Comparison of ENCODE assay signal across 19 cellular contexts in genomic region chr9:135083831-135084230, GRCh38. TPM values are rescaled to one million over a fixed set of nuclear protein-coding genes. Genes with fewer than 3 reads are reported as not detected.
DNase-seq lines count a peak whose midpoint lies in the region; ATAC-seq and TF ChIP-seq lines count a peak whose summit lies in the region.
"Had no signal": no experiment of that assay in that cellular context is flagged by ENCODE, and none has a peak within 500 bp of the region (broad histone marks: within the 10 kb centered on the region; RNA-seq: fewer than 3 reads in every experiment).

No MANE protein-coding gene starts in this region.

- H3K4me1 Mint-ChIP-seq in activated T-helper 1 cell treated with anti-CD3 and anti-CD28 coated beads, Interleukin-12 subunit alpha, Interleukin-12 subunit beta, Interleukin-2, Interleukin-4 antibody, amounts not matched to agents 30 ng/mL and 10 ng/mL and 1 ng/mL, durations not matched to agents 14 hours and 24 hours and 36 hours (ENCODE audit: low read depth): peaks cover 5% of the 10 kb centered on the region

- WGBS in stomach, 5 donors: 27 to 41% (median 35%) methylated on average over 6 to 8 of the region's 8 CpGs

- H3K4me3 Mint-ChIP-seq in activated T-helper 1 cell treated with anti-CD3 and anti-CD28 coated beads, Interleukin-12 subunit alpha, Interleukin-12 subunit beta, Interleukin-2, Interleukin-4 antibody, amounts not matched to agents 30 ng/mL and 10 ng/mL and 1 ng/mL, durations not matched to agents 14 hours and 24 hours and 36 hours: no peak overlapping the region

- no peaks in the 10 kb centered on the region for H3K9me3 Mint-ChIP-seq in activated T-helper 1 cell treated with anti-CD3 and anti-CD28 coated beads, Interleukin-12 subunit alpha, Interleukin-12 subunit beta, Interleukin-2, Interleukin-4 antibody, amounts not matched to agents 30 ng/mL and 10 ng/mL and 1 ng/mL, durations not matched to agents 14 hours and 24 hours and 36 hours

- H3K36me3 ChIP-seq in stomach: no peaks in the 10 kb centered on the region
- H3K36me3 ChIP-seq: BE2C, MG63, SJSA1 had no signal

- no peak for TF ChIP-seq EP300 in stomach (IDR thresholded peaks at IDR 0.05)

- intact Hi-C loops in dorsolateral prefrontal cortex (cut with DNase I): loop anchor here in 1 of 2 donors (10.0 kb wide), 1 partner anchor 389 kb away; no protein-coding TSS in a partner anchor
- intact Hi-C loops in stomach (cut with DNase I; ENCODE audit: low total_unique reads): loop anchor here (5.0 kb wide), 1 partner anchor 263 kb away; no protein-coding TSS in a partner anchor
- intact Hi-C loops in activated T-helper 1 cell treated with anti-CD3 and anti-CD28 coated beads, Interleukin-12 subunit alpha, Interleukin-12 subunit beta, Interleukin-2, Interleukin-4 antibody, amounts not matched to agents 30 ng/mL and 10 ng/mL and 1 ng/mL, durations not matched to agents 14 hours and 24 hours and 36 hours (cut with micrococcal nuclease): no loop called here

- H3K27me3 ChIP-seq in dorsolateral prefrontal cortex: peaks cover 0 to 17% (median 7%) of the 10 kb centered on the region in 45 donors
- peaks cover 0 to 60% (median 23%) of the 10 kb centered on the region in 3 donors for H3K27me3 ChIP-seq in stomach
- H3K27me3 ChIP-seq: BE2C, MG63 had no signal

- H3K27ac Mint-ChIP-seq in activated T-helper 1 cell treated with anti-CD3 and anti-CD28 coated beads, Interleukin-12 subunit alpha, Interleukin-12 subunit beta, Interleukin-2, Interleukin-4 antibody, amounts not matched to agents 30 ng/mL and 10 ng/mL and 1 ng/mL, durations not matched to agents 14 hours and 24 hours and 36 hours: no peak overlapping the region

- peak; percentile 84 for DNase-seq in DMS79 treated with DMSO at 0.1 percent for 48 hours (lab: John Stamatoyannopoulos, UW)
- peak; percentile 52 for DNase-seq in NCI-H69 (lab: John Stamatoyannopoulos, UW)
- peak in 3 of 10 donors; percentile 38 to 50 (median 40) for DNase-seq in dorsolateral prefrontal cortex
- DNase-seq in stomach: peak; percentile 53
- no peak for DNase-seq in activated CD4-positive, alpha-beta T cell treated with anti-CD3 and anti-CD28 coated beads, Interleukin-2, amount 50 U/mL, for 1 hour
- DNase-seq in activated T-helper 1 cell treated with anti-CD3 and anti-CD28 coated beads, Interleukin-12 subunit alpha, Interleukin-12 subunit beta, Interleukin-2, Interleukin-4 antibody, amounts not matched to agents 30 ng/mL and 10 ng/mL and 1 ng/mL, durations not matched to agents 14 hours and 24 hours and 36 hours (ENCODE audit: low spot score): no peak
- no peak for DNase-seq in HuH-7.5 (ENCODE audit: low spot score)
- DNase-seq: BE2C, EL, IMR-90, Karpas-422, MG63, NCI-H1092 treated with DMSO at 0.1 percent for 48 hours, NCI-H1694, NCI-H226, NCI-H526 treated with DMSO at 0.1 percent for 48 hours, PC-3 had no signal

- H3K4me1 ChIP-seq in stomach: peaks cover 30 to 43% (median 38%) of the 10 kb centered on the region in 4 donors

- H3K4me3 ChIP-seq in dorsolateral prefrontal cortex (peak overlapping the region in 1 of 59 donors; percentile 10), stomach (no peak overlapping the region)
- H3K4me3 ChIP-seq: MG63, SJSA1 had no signal

- TF ChIP-seq CTCF in dorsolateral prefrontal cortex (IDR thresholded peaks at IDR 0.05 in 54 of 56, conservative IDR thresholded peaks at IDR 0.05 in 2 of 56; ENCODE audit: low read depth in 1 of 56, partially characterized antibody in 56 of 56) (no peak), stomach (IDR thresholded peaks at IDR 0.05) (no peak)

- no peaks in the 10 kb centered on the region for H3K9me3 ChIP-seq in stomach
- H3K9me3 ChIP-seq: BE2C, MG63, SJSA1 had no signal

- peak overlapping the region in 33 of 59 donors; percentile 2 to 83 (median 43) for H3K27ac ChIP-seq in dorsolateral prefrontal cortex
- H3K27ac ChIP-seq in stomach: no peak overlapping the region
- H3K27ac ChIP-seq: SJSA1 had no signal

- no peak for ATAC-seq in GM18867 (IDR thresholded peaks at IDR 0.05; ENCODE audit: unreplicated experiment)
- ATAC-seq: PC-3 had no signal

- peaks cover 19% of the 10 kb centered on the region for H3K27me3 Mint-ChIP-seq in activated T-helper 1 cell treated with anti-CD3 and anti-CD28 coated beads, Interleukin-12 subunit alpha, Interleukin-12 subunit beta, Interleukin-2, Interleukin-4 antibody, amounts not matched to agents 30 ng/mL and 10 ng/mL and 1 ng/mL, durations not matched to agents 14 hours and 24 hours and 36 hours (ENCODE audit: insufficient read depth)

- H3K36me3 Mint-ChIP-seq in activated T-helper 1 cell treated with anti-CD3 and anti-CD28 coated beads, Interleukin-12 subunit alpha, Interleukin-12 subunit beta, Interleukin-2, Interleukin-4 antibody, amounts not matched to agents 30 ng/mL and 10 ng/mL and 1 ng/mL, durations not matched to agents 14 hours and 24 hours and 36 hours (ENCODE audit: low read depth): no peaks in the 10 kb centered on the region

- TF ChIP-seq POLR2A in stomach (IDR thresholded peaks at IDR 0.05): no peak

RNA-seq across cellular contexts. Expression of gene OLFM1, which starts 3.6 kb away (rescaled TPM):
- 1,000 to 10,000 TPM in 2 of 120 experiments, 100 to 1,000 TPM in 118; 171 to 1,128 (median 638) TPM for total RNA-seq in dorsolateral prefrontal cortex
- 10 to 100 TPM in 2 of 5 donors, 1 to 10 TPM in 1, under 1 TPM in 1, not detected in 1; 0.29 to 58.3 (median 8.1) TPM for total RNA-seq in stomach
- polyA plus RNA-seq in stomach: 10 to 100 TPM in 2 of 3 donors, 1 to 10 TPM in 1; 4.4 to 10.8 (median 10.5) TPM
- 0.47 and 0.66 TPM in 2 replicates for total RNA-seq in activated T-helper 1 cell treated with anti-CD3 and anti-CD28 coated beads, Interleukin-12 subunit alpha, Interleukin-12 subunit beta, Interleukin-2, Interleukin-4 antibody, amounts not matched to agents 30 ng/mL and 10 ng/mL and 1 ng/mL, durations not matched to agents 14 hours and 24 hours and 36 hours

Comparison
In these comparisons a context has a peak if more than half of its experiments do, and no peak if none do; other contexts are left out.
1. DNase-seq: peak in DMS79 treated with DMSO at 0.1 percent for 48 hours (single experiment), NCI-H69 (single experiment) and stomach (single experiment); none in activated CD4-positive, alpha-beta T cell treated with anti-CD3 and anti-CD28 coated beads, Interleukin-2, amount 50 U/mL, for 1 hour (single experiment), activated T-helper 1 cell treated with anti-CD3 and anti-CD28 coated beads, Interleukin-12 subunit alpha, Interleukin-12 subunit beta, Interleukin-2, Interleukin-4 antibody, amounts not matched to agents 30 ng/mL and 10 ng/mL and 1 ng/mL, durations not matched to agents 14 hours and 24 hours and 36 hours (single experiment) and HuH-7.5 (single experiment).
2. H3K27ac ChIP-seq: peak in dorsolateral prefrontal cortex (33 of 59); none in stomach (0 of 5).